1 cellular context compared by ENCODE assay signal in the genomic region with DNA sequence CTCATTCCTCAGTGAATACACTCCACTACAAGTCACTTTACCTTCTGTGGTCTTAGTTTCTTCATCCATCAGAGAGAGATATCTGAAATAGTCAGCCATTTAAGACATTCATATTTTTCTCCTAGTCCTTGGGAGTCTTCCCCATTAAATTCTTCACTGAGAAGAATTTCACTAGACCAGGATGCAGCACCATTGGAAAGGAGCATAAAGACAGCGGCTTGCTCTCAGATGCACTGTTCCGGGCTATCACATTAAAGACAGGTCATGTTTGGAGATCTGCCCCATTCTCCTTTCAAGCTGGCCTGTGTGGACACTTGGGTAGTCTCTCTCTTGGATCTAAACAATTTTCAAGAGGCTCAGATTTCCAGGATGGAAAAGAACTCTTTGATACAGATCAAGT.
TF ChIP-seq lines count a peak whose summit lies in the region.

No MANE protein-coding gene starts in this region.

TF ChIP-seq in GM23338, 12 proteins besides CTCF, POLR2A, EP300 and RAD21 (continued from another document):
- TF ChIP-seq, protein P1, sequence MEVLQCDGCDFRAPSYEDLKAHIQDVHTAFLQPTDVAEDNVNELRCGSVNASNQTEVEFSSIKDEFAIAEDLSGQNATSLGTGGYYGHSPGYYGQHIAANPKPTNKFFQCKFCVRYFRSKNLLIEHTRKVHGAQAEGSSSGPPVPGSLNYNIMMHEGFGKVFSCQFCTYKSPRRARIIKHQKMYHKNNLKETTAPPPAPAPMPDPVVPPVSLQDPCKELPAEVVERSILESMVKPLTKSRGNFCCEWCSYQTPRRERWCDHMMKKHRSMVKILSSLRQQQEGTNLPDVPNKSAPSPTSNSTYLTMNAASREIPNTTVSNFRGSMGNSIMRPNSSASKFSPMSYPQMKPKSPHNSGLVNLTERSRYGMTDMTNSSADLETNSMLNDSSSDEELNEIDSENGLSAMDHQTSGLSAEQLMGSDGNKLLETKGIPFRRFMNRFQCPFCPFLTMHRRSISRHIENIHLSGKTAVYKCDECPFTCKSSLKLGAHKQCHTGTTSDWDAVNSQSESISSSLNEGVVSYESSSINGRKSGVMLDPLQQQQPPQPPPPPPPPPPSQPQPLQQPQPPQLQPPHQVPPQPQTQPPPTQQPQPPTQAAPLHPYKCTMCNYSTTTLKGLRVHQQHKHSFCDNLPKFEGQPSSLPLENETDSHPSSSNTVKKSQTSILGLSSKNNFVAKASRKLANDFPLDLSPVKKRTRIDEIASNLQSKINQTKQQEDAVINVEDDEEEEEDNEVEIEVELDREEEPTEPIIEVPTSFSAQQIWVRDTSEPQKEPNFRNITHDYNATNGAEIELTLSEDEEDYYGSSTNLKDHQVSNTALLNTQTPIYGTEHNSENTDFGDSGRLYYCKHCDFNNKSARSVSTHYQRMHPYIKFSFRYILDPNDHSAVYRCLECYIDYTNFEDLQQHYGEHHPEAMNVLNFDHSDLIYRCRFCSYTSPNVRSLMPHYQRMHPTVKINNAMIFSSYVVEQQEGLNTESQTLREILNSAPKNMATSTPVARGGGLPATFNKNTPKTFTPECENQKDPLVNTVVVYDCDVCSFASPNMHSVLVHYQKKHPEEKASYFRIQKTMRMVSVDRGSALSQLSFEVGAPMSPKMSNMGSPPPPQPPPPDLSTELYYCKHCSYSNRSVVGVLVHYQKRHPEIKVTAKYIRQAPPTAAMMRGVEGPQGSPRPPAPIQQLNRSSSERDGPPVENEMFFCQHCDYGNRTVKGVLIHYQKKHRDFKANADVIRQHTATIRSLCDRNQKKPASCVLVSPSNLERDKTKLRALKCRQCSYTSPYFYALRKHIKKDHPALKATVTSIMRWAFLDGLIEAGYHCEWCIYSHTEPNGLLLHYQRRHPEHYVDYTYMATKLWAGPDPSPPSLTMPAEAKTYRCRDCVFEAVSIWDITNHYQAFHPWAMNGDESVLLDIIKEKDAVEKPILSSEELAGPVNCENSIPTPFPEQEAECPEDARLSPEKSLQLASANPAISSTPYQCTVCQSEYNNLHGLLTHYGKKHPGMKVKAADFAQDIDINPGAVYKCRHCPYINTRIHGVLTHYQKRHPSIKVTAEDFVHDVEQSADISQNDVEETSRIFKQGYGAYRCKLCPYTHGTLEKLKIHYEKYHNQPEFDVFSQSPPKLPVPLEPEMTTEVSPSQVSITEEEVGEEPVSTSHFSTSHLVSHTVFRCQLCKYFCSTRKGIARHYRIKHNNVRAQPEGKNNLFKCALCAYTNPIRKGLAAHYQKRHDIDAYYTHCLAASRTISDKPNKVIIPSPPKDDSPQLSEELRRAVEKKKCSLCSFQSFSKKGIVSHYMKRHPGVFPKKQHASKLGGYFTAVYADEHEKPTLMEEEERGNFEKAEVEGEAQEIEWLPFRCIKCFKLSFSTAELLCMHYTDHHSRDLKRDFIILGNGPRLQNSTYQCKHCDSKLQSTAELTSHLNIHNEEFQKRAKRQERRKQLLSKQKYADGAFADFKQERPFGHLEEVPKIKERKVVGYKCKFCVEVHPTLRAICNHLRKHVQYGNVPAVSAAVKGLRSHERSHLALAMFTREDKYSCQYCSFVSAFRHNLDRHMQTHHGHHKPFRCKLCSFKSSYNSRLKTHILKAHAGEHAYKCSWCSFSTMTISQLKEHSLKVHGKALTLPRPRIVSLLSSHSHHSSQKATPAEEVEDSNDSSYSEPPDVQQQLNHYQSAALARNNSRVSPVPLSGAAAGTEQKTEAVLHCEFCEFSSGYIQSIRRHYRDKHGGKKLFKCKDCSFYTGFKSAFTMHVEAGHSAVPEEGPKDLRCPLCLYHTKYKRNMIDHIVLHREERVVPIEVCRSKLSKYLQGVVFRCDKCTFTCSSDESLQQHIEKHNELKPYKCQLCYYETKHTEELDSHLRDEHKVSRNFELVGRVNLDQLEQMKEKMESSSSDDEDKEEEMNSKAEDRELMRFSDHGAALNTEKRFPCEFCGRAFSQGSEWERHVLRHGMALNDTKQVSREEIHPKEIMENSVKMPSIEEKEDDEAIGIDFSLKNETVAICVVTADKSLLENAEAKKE (CRISPR knock-in tag; IDR thresholded peaks at IDR 0.05) = no peak
- TF ChIP-seq CREB1 (CRISPR knock-in tag; IDR thresholded peaks at IDR 0.05; ENCODE audit: low read depth) (no peak), EZH2 (IDR thresholded peaks at IDR 0.05; ENCODE audit: low read depth, unreplicated experiment) (no peak), ZNF114 (CRISPR knock-in tag; IDR thresholded peaks at IDR 0.05) (no peak), REST (IDR thresholded peaks at IDR 0.05; ENCODE audit: unreplicated experiment) (no peak), STAT1 (IDR thresholded peaks at IDR 0.05; ENCODE audit: unreplicated experiment) (no peak), NANOG (IDR thresholded peaks at IDR 0.05; ENCODE audit: borderline replicate concordance) (no peak)
